In the genomic region with DNA sequence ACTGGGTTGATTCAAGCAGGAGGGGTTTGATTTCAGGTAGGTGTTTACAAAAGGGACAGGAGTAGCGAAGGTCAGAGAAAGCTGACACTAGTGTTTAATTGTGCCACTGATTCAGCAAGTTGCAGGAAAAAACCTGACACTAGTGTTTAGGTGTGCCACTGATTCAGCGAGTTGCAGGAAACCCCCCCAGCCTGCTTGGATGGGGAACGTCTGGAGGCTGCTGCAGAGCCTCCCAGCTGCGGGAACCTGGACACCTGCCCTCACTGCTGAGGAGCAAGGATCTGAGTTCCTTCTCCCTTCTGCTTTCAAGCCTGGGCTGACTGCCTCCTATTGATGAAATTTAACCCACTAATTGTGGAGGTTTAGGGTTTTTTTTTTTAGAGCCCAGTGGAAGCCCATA, we compare ENCODE assay signal across 28 cellular contexts.
DNase-seq lines count a peak whose midpoint lies in the region; ATAC-seq and TF ChIP-seq lines count a peak whose summit lies in the region.
"Had no signal": no experiment of that assay in that cellular context is flagged by ENCODE, and none has a peak within 500 bp of the region (broad histone marks: within the 10 kb centered on the region; RNA-seq: fewer than 3 reads in every experiment).

No MANE protein-coding gene starts in this region.

- no peaks in the 10 kb centered on the region for H3K36me3 Mint-ChIP-seq in WTC11
- H3K36me3 Mint-ChIP-seq in neural progenitor cell, result no peaks in the 10 kb centered on the region
- H3K36me3 Mint-ChIP-seq: natural killer cell had no signal

- TF ChIP-seq CTCF in WTC11 (IDR thresholded peaks at IDR 0.05) (no peak), neural progenitor cell (IDR thresholded peaks at IDR 0.05) (no peak)

- POLR2A ChIA-PET in WTC11 (lab: Charles Lee), result no interaction called here

- no peak overlapping the region for H3K27ac ChIP-seq in neural progenitor cell
- H3K27ac ChIP-seq: breast epithelium, coronary artery, esophagus squamous epithelium, gastrocnemius medialis, right lobe of liver, testis, vagina had no signal

- H3K9me3 Mint-ChIP-seq in WTC11 (no peaks in the 10 kb centered on the region), neural progenitor cell (no peaks in the 10 kb centered on the region)
- H3K9me3 Mint-ChIP-seq: activated naive CD4-positive, alpha-beta T cell treated with anti-CD3 and anti-CD28 coated beads for 36 hours had no signal

- no peak overlapping the region for H3K4me2 ChIP-seq in neural progenitor cell

- peaks cover 10% of the 10 kb centered on the region for H3K4me1 ChIP-seq in neural progenitor cell
- H3K4me1 ChIP-seq: breast epithelium, esophagus squamous epithelium, gastrocnemius medialis, right lobe of liver, testis, vagina had no signal

- H3K4me1 Mint-ChIP-seq in WTC11 (peaks cover 22% of the 10 kb centered on the region), neural progenitor cell (peaks cover 17% of the 10 kb centered on the region)
- H3K4me1 Mint-ChIP-seq: activated CD4-positive, alpha-beta T cell treated with anti-CD3 and anti-CD28 coated beads for 36 hours; natural killer cell; T-helper 17 cell had no signal

- CTCF ChIA-PET in WTC11 (lab: Charles Lee), result interaction anchor here (0.7 to 1.2 kb wide), 7 partner anchors 27 to 273 kb away, joined by 3 to 7 read pairs (median 3); no protein-coding TSS in a partner anchor

- peak; percentile 77 for DNase-seq in NCI-H2107 treated with DMSO at 0.1 percent for 48 hours (lab: John Stamatoyannopoulos, UW; ENCODE audit: unreplicated experiment)
- no peak for DNase-seq in NCI-H2107 (lab: John Stamatoyannopoulos, UW)
- DNase-seq in NCI-H2029 treated with DMSO at 0.1 percent for 48 hours (lab: John Stamatoyannopoulos, UW), result peak; percentile 42
- DNase-seq in WTC11 (ENCODE audit: low spot score), result no peak
- peak; percentile 31 for DNase-seq in neural progenitor cell (ENCODE audit: low spot score)
- DNase-seq in GM03348 (ENCODE audit: low spot score), result no peak
- DNase-seq: activated CD4-positive, alpha-beta T cell treated with anti-CD3 and anti-CD28 coated beads for 36 hours; activated naive CD4-positive, alpha-beta T cell treated with anti-CD3 and anti-CD28 coated beads for 36 hours; activated T-cell treated with anti-CD3 and anti-CD28 coated beads, Interleukin-2, amount 50 U/mL, for 48 hours; amniotic stem cell; BE2C; COR-L47; esophagus squamous epithelium; gastrocnemius medialis; islet precursor cell; MG63; natural killer cell; NCI-H524 treated with DMSO at 0.1 percent for 48 hours; right lobe of liver; stimulated activated CD4-positive, alpha-beta T cell treated with anti-CD3 and anti-CD28 coated beads, Interleukin-4, amount 100 ng/mL, for 4 hours; stimulated activated naive CD4-positive, alpha-beta T cell; T-helper 17 cell; testis had no signal

- H4K20me1 ChIP-seq in neural progenitor cell (ENCODE audit: low read depth), result no peaks in the 10 kb centered on the region

- no peak overlapping the region for H3K4me3 ChIP-seq in neural progenitor cell
- H3K4me3 ChIP-seq: breast epithelium, coronary artery, esophagus squamous epithelium, gastrocnemius medialis, MG63, right lobe of liver, testis, vagina had no signal

- H3K27me3 Mint-ChIP-seq in WTC11 (ENCODE audit: low read depth), result no peaks in the 10 kb centered on the region
- H3K27me3 Mint-ChIP-seq in neural progenitor cell (ENCODE audit: insufficient read depth, low read depth), result no peaks in the 10 kb centered on the region
- H3K27me3 Mint-ChIP-seq: activated CD4-positive, alpha-beta T cell treated with anti-CD3 and anti-CD28 coated beads for 36 hours had no signal

- no peak overlapping the region for H3K4me3 Mint-ChIP-seq in WTC11
- no peak overlapping the region for H3K4me3 Mint-ChIP-seq in neural progenitor cell
- H3K4me3 Mint-ChIP-seq: activated CD4-positive, alpha-beta T cell treated with anti-CD3 and anti-CD28 coated beads for 36 hours; activated naive CD4-positive, alpha-beta T cell treated with anti-CD3 and anti-CD28 coated beads for 36 hours; natural killer cell; T-helper 17 cell had no signal

- H3K27ac Mint-ChIP-seq in WTC11 (no peak overlapping the region), neural progenitor cell (no peak overlapping the region)
- H3K27ac Mint-ChIP-seq: activated CD4-positive, alpha-beta T cell treated with anti-CD3 and anti-CD28 coated beads for 36 hours; activated naive CD4-positive, alpha-beta T cell treated with anti-CD3 and anti-CD28 coated beads for 36 hours; natural killer cell; T-helper 17 cell had no signal

- no peaks in the 10 kb centered on the region for H3F3A ChIP-seq in neural progenitor cell (ENCODE audit: low read depth)

- no peaks in the 10 kb centered on the region for H3K9me3 ChIP-seq in neural progenitor cell (ENCODE audit: low read depth)
- H3K9me3 ChIP-seq: BE2C, breast epithelium, esophagus squamous epithelium, gastrocnemius medialis, MG63, right lobe of liver, testis, vagina had no signal

- ATAC-seq in WTC11 (peak; percentile 84), GM19455 (IDR thresholded peaks at IDR 0.05; ENCODE audit: unreplicated experiment) (no peak), HG03460 (IDR thresholded peaks at IDR 0.05; ENCODE audit: unreplicated experiment) (no peak)
- ATAC-seq: activated CD4-positive, alpha-beta T cell treated with anti-CD3 and anti-CD28 coated beads for 36 hours; gastrocnemius medialis; natural killer cell; T-helper 17 cell had no signal

- peak overlapping the region; percentile 9 for H2AFZ ChIP-seq in neural progenitor cell (replicated peaks)

- H3K79me2 ChIP-seq in neural progenitor cell (ENCODE audit: low read depth), result no peaks in the 10 kb centered on the region

- no peaks in the 10 kb centered on the region for H3K36me3 ChIP-seq in neural progenitor cell
- H3K36me3 ChIP-seq: BE2C, breast epithelium, esophagus squamous epithelium, gastrocnemius medialis, MG63, right lobe of liver, vagina had no signal

- H3K27me3 ChIP-seq in neural progenitor cell, result no peaks in the 10 kb centered on the region
- H3K27me3 ChIP-seq: BE2C, breast epithelium, esophagus squamous epithelium, gastrocnemius medialis, MG63, right lobe of liver, testis, vagina had no signal

- no peak overlapping the region for H3K9ac ChIP-seq in neural progenitor cell

TF ChIP-seq in WTC11, 78 proteins besides CTCF, POLR2A, EP300 and RAD21 (continues in another document):
- TF ChIP-seq ZNF396 (CRISPR knock-in tag; IDR thresholded peaks at IDR 0.05; ENCODE audit: borderline replicate concordance) (no peak), ELF4 (CRISPR knock-in tag; IDR thresholded peaks at IDR 0.05; ENCODE audit: low read depth) (no peak), TEAD4 (CRISPR knock-in tag; IDR thresholded peaks at IDR 0.05) (no peak)
- TF ChIP-seq, protein P1, sequence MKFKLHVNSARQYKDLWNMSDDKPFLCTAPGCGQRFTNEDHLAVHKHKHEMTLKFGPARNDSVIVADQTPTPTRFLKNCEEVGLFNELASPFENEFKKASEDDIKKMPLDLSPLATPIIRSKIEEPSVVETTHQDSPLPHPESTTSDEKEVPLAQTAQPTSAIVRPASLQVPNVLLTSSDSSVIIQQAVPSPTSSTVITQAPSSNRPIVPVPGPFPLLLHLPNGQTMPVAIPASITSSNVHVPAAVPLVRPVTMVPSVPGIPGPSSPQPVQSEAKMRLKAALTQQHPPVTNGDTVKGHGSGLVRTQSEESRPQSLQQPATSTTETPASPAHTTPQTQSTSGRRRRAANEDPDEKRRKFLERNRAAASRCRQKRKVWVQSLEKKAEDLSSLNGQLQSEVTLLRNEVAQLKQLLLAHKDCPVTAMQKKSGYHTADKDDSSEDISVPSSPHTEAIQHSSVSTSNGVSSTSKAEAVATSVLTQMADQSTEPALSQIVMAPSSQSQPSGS (CRISPR knock-in tag; IDR thresholded peaks at IDR 0.05; ENCODE audit: borderline replicate concordance, low read depth), result no peak
- TF ChIP-seq, protein P2, sequence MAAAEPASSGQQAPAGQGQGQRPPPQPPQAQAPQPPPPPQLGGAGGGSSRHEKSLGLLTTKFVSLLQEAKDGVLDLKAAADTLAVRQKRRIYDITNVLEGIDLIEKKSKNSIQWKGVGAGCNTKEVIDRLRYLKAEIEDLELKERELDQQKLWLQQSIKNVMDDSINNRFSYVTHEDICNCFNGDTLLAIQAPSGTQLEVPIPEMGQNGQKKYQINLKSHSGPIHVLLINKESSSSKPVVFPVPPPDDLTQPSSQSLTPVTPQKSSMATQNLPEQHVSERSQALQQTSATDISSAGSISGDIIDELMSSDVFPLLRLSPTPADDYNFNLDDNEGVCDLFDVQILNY (CRISPR knock-in tag; IDR thresholded peaks at IDR 0.05), result no peak
- TF ChIP-seq, protein P3, sequence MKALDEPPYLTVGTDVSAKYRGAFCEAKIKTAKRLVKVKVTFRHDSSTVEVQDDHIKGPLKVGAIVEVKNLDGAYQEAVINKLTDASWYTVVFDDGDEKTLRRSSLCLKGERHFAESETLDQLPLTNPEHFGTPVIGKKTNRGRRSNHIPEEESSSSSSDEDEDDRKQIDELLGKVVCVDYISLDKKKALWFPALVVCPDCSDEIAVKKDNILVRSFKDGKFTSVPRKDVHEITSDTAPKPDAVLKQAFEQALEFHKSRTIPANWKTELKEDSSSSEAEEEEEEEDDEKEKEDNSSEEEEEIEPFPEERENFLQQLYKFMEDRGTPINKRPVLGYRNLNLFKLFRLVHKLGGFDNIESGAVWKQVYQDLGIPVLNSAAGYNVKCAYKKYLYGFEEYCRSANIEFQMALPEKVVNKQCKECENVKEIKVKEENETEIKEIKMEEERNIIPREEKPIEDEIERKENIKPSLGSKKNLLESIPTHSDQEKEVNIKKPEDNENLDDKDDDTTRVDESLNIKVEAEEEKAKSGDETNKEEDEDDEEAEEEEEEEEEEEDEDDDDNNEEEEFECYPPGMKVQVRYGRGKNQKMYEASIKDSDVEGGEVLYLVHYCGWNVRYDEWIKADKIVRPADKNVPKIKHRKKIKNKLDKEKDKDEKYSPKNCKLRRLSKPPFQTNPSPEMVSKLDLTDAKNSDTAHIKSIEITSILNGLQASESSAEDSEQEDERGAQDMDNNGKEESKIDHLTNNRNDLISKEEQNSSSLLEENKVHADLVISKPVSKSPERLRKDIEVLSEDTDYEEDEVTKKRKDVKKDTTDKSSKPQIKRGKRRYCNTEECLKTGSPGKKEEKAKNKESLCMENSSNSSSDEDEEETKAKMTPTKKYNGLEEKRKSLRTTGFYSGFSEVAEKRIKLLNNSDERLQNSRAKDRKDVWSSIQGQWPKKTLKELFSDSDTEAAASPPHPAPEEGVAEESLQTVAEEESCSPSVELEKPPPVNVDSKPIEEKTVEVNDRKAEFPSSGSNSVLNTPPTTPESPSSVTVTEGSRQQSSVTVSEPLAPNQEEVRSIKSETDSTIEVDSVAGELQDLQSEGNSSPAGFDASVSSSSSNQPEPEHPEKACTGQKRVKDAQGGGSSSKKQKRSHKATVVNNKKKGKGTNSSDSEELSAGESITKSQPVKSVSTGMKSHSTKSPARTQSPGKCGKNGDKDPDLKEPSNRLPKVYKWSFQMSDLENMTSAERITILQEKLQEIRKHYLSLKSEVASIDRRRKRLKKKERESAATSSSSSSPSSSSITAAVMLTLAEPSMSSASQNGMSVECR (CRISPR knock-in tag; IDR thresholded peaks at IDR 0.05; ENCODE audit: borderline replicate concordance), result no peak

Comparison
In these comparisons a context has a peak if more than half of its experiments do, and no peak if none do; other contexts are left out.
1. DNase-seq: peak in NCI-H2107 treated with DMSO at 0.1 percent for 48 hours (single experiment), NCI-H2029 treated with DMSO at 0.1 percent for 48 hours (single experiment) and neural progenitor cell (single experiment); none in NCI-H2107 (single experiment), WTC11 (single experiment) and GM03348 (single experiment).